1 cellular context compared by ENCODE assay signal in genomic region chr17:79792371-79792871, GRCh38.
TF ChIP-seq lines count a peak whose summit lies in the region.

No MANE protein-coding gene starts in this region.

TF ChIP-seq in A549, 52 proteins besides CTCF, POLR2A, EP300 and RAD21 (continued from another document):
- peak; percentile 36; the same call in 1 of the 2 replicates for TF ChIP-seq E2F6 (IDR thresholded peaks at IDR 0.05; ENCODE audit: borderline replicate concordance, low read depth)
